8 cellular contexts compared by ENCODE assay signal in genomic region chr9:83281306-83282255, GRCh38.
DNase-seq lines count a peak whose midpoint lies in the region; ATAC-seq and TF ChIP-seq lines count a peak whose summit lies in the region.

No MANE protein-coding gene starts in this region.

- no peak overlapping the region for H3K9ac ChIP-seq in colonic mucosa (ENCODE audit: low read depth in 2 of 2, low read length in 2 of 2)

- H3K36me3 Mint-ChIP-seq in natural killer cell, result no peaks in the 10 kb centered on the region

- no peaks in the 10 kb centered on the region for H3K27me3 Mint-ChIP-seq in natural killer cell (ENCODE audit: low read depth in 2 of 2)

- H3K27me3 ChIP-seq in colonic mucosa, result no peaks in the 10 kb centered on the region

- H3K9me3 Mint-ChIP-seq in natural killer cell, result no peaks in the 10 kb centered on the region

- peak overlapping the region; percentile 41 for H3K27ac ChIP-seq in colonic mucosa

- peak; percentile 88 for DNase-seq in DMS79 treated with DMSO at 0.1 percent for 48 hours (lab: John Stamatoyannopoulos, UW)
- peak; percentile 60 for DNase-seq in NCI-H1105 treated with DMSO at 0.1 percent for 48 hours (lab: John Stamatoyannopoulos, UW)
- DNase-seq in colonic mucosa, result no peak
- peak; percentile 42 for DNase-seq in mucosa of gallbladder (ENCODE audit: low spot score)
- no peak for DNase-seq in activated gamma-delta T cell treated with Interleukin-2 at 50 U/mL for 16 hours
- DNase-seq in natural killer cell, result no peak
- no peak for DNase-seq in CD1c-positive myeloid dendritic cell (ENCODE audit: extremely low spot score)
- DNase-seq in germinal center (ENCODE audit: low spot score), result no peak

- H3K36me3 ChIP-seq in colonic mucosa, result no peaks in the 10 kb centered on the region

- H3K9me3 ChIP-seq in colonic mucosa, result no peaks in the 10 kb centered on the region

- H3K4me3 ChIP-seq in colonic mucosa, result no peak overlapping the region

- ATAC-seq in natural killer cell, result no peak

- peaks cover 12 to 13% of the 10 kb centered on the region in 2 donors for H3K4me1 Mint-ChIP-seq in natural killer cell

- TF ChIP-seq CTCF in colonic mucosa (IDR thresholded peaks at IDR 0.05) (no peak), natural killer cell (IDR thresholded peaks at IDR 0.05) (no peak)

- intact Hi-C loops in colonic mucosa (cut with DNase I) (no loop called here), natural killer cell (cut with micrococcal nuclease) (no loop called here)

- no peak overlapping the region for H3K27ac Mint-ChIP-seq in natural killer cell

- H3K4me3 Mint-ChIP-seq in natural killer cell, result no peak overlapping the region

- peaks cover 10% of the 10 kb centered on the region for H3K4me1 ChIP-seq in colonic mucosa

Comparison
In these comparisons a context has a peak if more than half of its experiments do, and no peak if none do; other contexts are left out.
1. DNase-seq: peak in DMS79 treated with DMSO at 0.1 percent for 48 hours (single experiment), NCI-H1105 treated with DMSO at 0.1 percent for 48 hours (single experiment) and mucosa of gallbladder (single experiment); none in colonic mucosa (single experiment), activated gamma-delta T cell treated with Interleukin-2 at 50 U/mL for 16 hours (single experiment), natural killer cell (single experiment), CD1c-positive myeloid dendritic cell (single experiment) and germinal center (single experiment).